30 cellular contexts compared by ENCODE assay signal in genomic region chr17:34566201-34566600, GRCh38. TPM values are rescaled to one million over a fixed set of nuclear protein-coding genes. Genes with fewer than 3 reads are reported as not detected.
DNase-seq lines count a peak whose midpoint lies in the region; ATAC-seq, FAIRE-seq and TF ChIP-seq lines count a peak whose summit lies in the region.
"Had no signal": no experiment of that assay in that cellular context is flagged by ENCODE, and none has a peak within 500 bp of the region (broad histone marks: within the 10 kb centered on the region; RNA-seq: fewer than 3 reads in every experiment).

No MANE protein-coding gene starts in this region.

- H3K4me3 ChIP-seq in HEK293 (ENCODE audit: low read depth, low read length) (no peak overlapping the region), H1 (ENCODE audit: extremely low read depth in 1 of 4, insufficient read depth in 2 of 4, low read depth in 3 of 4, low read length in 4 of 4) (no peak overlapping the region)
- H3K4me3 ChIP-seq: BLaER1, GM12878 had no signal

- 88 to 100% methylated on average over 1 to 4 of the region's 4 CpGs for WGBS in H1 (ENCODE audit: extremely low coverage in 1 of 2, insufficient coverage in 1 of 2, insufficient read length in 1 of 2, insufficient replicate concordance in 2 of 2, low coverage in 1 of 2, low lambda C conversion rate in 2 of 2, missing lambda C conversion rate in 1 of 2), 2 experiments

- no peaks in the 10 kb centered on the region; a peak in 1 of 4 replicates for H3K79me2 ChIP-seq in H1 (ENCODE audit: control insufficient read depth in 1 of 2, insufficient read depth in 2 of 2, low read length in 2 of 2)

- H3K23me2 ChIP-seq in H1 (ENCODE audit: low read depth, low read length), result peaks cover 8% of the 10 kb centered on the region; the same call in 1 of the 2 replicates

- H2BK20ac ChIP-seq in H1 (ENCODE audit: low read length), result no peak overlapping the region

- ATAC-seq in HG03521 (IDR thresholded peaks at IDR 0.05; ENCODE audit: unreplicated experiment), result no peak
- ATAC-seq: GM12878 had no signal

- H2BK5ac ChIP-seq in H1 (ENCODE audit: low read depth, low read length), result no peak overlapping the region

- no peak overlapping the region for H4K5ac ChIP-seq in H1 (ENCODE audit: insufficient read length, low read depth, low read length)

- DNase-seq in HTR-8/SVneo (ENCODE audit: insufficient read length, low spot score), result no peak
- DNase-seq in H1 (ENCODE audit: low read depth in 1 of 2, low spot score in 2 of 2), result no peak
- DNase-seq in T-helper 9 cell, result no peak
- DNase-seq: 8988T; ACHN; BE2C; C1 segment of cervical spinal cord; CD4-positive, alpha-beta memory T cell; CD4-positive, CD25-positive, alpha-beta regulatory T cell; CD8-positive, alpha-beta memory T cell; COR-L47; DMS 273 treated with DMSO at 0.1 percent for 48 hours; DMS153; DMS53; DMS79; DND-41; EL; GDM1 had no signal

- no peak overlapping the region for H3K23ac ChIP-seq in H1 (ENCODE audit: insufficient read length)

- no peak overlapping the region for H3K9ac ChIP-seq in H1 (replicated peaks in 1 of 4; ENCODE audit: extremely low read depth in 1 of 4, low read depth in 3 of 4, low read length in 3 of 4)
- H3K9ac ChIP-seq: BLaER1 had no signal

- no peak for TF ChIP-seq RAD21 in H1 (IDR thresholded peaks at IDR 0.05 in 1 of 2, conservative IDR thresholded peaks at IDR 0.05 in 1 of 2; ENCODE audit: low read depth in 2 of 2, low read length in 2 of 2)

- no peak overlapping the region for H2BK120ac ChIP-seq in H1 (replicated peaks; ENCODE audit: low read depth, low read length)

- CTCF ChIA-PET in HEK293 (lab: Yijun Ruan, JAX), result interaction anchor here (0.5 to 1.1 kb wide), 3 partner anchors 19 to 146 kb away, joined by 3 to 4 read pairs (median 3); no protein-coding TSS in a partner anchor
- CTCF ChIA-PET in H1 (lab: Charles Lee; ENCODE audit: partially characterized antibody), result interaction anchor here (1.1 to 2.8 kb wide), 4 partner anchors 9 to 72 kb away, joined by 3 to 10 read pairs (median 5); no protein-coding TSS in a partner anchor

- H3K27me3 ChIP-seq in H1 (replicated peaks in 1 of 4; ENCODE audit: control insufficient read depth in 3 of 4, extremely low read depth in 1 of 4, insufficient read depth in 3 of 4, low read length in 3 of 4), result peaks cover 0 to 15% (median 2%) of the 10 kb centered on the region in 4 experiments; a peak in 4 of 7 replicates
- H3K27me3 ChIP-seq: BE2C, BLaER1 had no signal

- no peak overlapping the region for H4K8ac ChIP-seq in H1 (ENCODE audit: extremely low read depth, insufficient read depth, low read length)

- H3K27ac ChIP-seq in HEK293 (ENCODE audit: extremely low read depth, low read depth, low read length) (no peak overlapping the region), H1 (ENCODE audit: low read depth, low read length) (no peak overlapping the region)
- H3K27ac ChIP-seq: BLaER1 had no signal

- H2AFZ ChIP-seq in H1 (ENCODE audit: low read length), result no peak overlapping the region

- H3K56ac ChIP-seq in H1 (replicated peaks; ENCODE audit: insufficient read length, low read depth, low read length), result peak overlapping the region; percentile 94

- H3K36me3 ChIP-seq in HEK293 (ENCODE audit: control insufficient read depth in 2 of 2, insufficient read depth in 1 of 2, low read length in 2 of 2) (no peaks in the 10 kb centered on the region), H1 (ENCODE audit: control insufficient read depth in 2 of 4, insufficient read depth in 4 of 4, low read length in 3 of 4) (no peaks in the 10 kb centered on the region)
- H3K36me3 ChIP-seq: BE2C, BLaER1 had no signal

- H4K20me1 ChIP-seq in H1 (replicated peaks in 1 of 2; ENCODE audit: control insufficient read depth in 1 of 2, insufficient read depth in 2 of 2, low read length in 2 of 2), result peaks cover 0 to 5% of the 10 kb centered on the region in 2 experiments
- H4K20me1 ChIP-seq: BLaER1 had no signal

- peak overlapping the region; percentile 91; the same call in 1 of the 2 replicates for H2AK5ac ChIP-seq in H1 (ENCODE audit: low read depth, low read length)

- H3K14ac ChIP-seq in H1 (ENCODE audit: insufficient read length), result no peak overlapping the region

- TF ChIP-seq CTCF in HEK293 (tag by site-specific recombination; IDR thresholded peaks at IDR 0.05) (no peak), H1 (IDR thresholded peaks at IDR 0.05; ENCODE audit: control extremely low read depth in 1 of 3, insufficient read depth in 1 of 3, low read depth in 1 of 3, low read length in 3 of 3) (no peak)

- H4K91ac ChIP-seq in H1 (replicated peaks; ENCODE audit: insufficient read length, low read length), result no peak overlapping the region

- H3K79me1 ChIP-seq in H1 (ENCODE audit: low read depth, low read length), result no peaks in the 10 kb centered on the region

- H3K4me1 ChIP-seq in HEK293 (ENCODE audit: control insufficient read depth, insufficient read depth, low read length), result no peaks in the 10 kb centered on the region
- H3K4me1 ChIP-seq in H1 (replicated peaks in 1 of 4; ENCODE audit: control insufficient read depth in 3 of 4, insufficient read depth in 4 of 4, low read length in 3 of 4), result peaks cover 0 to 7% (median under 1%) of the 10 kb centered on the region in 4 experiments; a peak in 4 of 7 replicates
- H3K4me1 ChIP-seq: BLaER1 had no signal

- POLR2A ChIA-PET in HEK293 (lab: Yijun Ruan, JAX) (no interaction called here), H1 (lab: Charles Lee; ENCODE audit: partially characterized antibody) (no interaction called here)

- no peak overlapping the region; the same call in 1 of the 2 replicates for H2BK12ac ChIP-seq in H1 (ENCODE audit: low read depth, low read length)

- H3K4ac ChIP-seq in H1 (replicated peaks; ENCODE audit: insufficient read length, low read depth, low read length), result no peak overlapping the region

- no peak overlapping the region for H3K18ac ChIP-seq in H1 (ENCODE audit: extremely low read depth, low read length)

- H3K4me2 ChIP-seq in H1 (ENCODE audit: insufficient read depth in 1 of 2, low read depth in 2 of 2, low read length in 2 of 2), result no peak overlapping the region
- H3K4me2 ChIP-seq: BLaER1 had no signal

- H3K9me3 ChIP-seq in HEK293 (ENCODE audit: control insufficient read depth, insufficient read depth, low read depth, low read length) (no peaks in the 10 kb centered on the region), H1 (ENCODE audit: insufficient read depth in 2 of 2, low read depth in 1 of 2, low read length in 1 of 2) (no peaks in the 10 kb centered on the region)
- H3K9me3 ChIP-seq: BE2C, BLaER1 had no signal

- TF ChIP-seq POLR2A in H1 (IDR thresholded peaks at IDR 0.05; ENCODE audit: control extremely low read depth in 1 of 2, low read depth in 2 of 2, low read length in 2 of 2), result no peak

- H2BK15ac ChIP-seq in H1 (ENCODE audit: low read length), result no peak overlapping the region

- TF ChIP-seq EP300 in H1 (IDR thresholded peaks at IDR 0.05; ENCODE audit: borderline replicate concordance in 1 of 2, low read depth in 2 of 2, low read length in 2 of 2), result no peak

- peak; percentile 84 for FAIRE-seq in HTR-8/SVneo (lab: Jason Lieb, UNC)
- no peak for FAIRE-seq in H1 (lab: Jason Lieb, UNC)
- FAIRE-seq: A204.1, GM12878, GM12892, GM18507, GM19239 had no signal

TF ChIP-seq in HEK293, 187 proteins besides CTCF, POLR2A, EP300 and RAD21 (continues in another document):
- TF ChIP-seq ZNF266 (tag by site-specific recombination; IDR thresholded peaks at IDR 0.05; ENCODE audit: low read depth), result peak; percentile 39; the same call in 1 of the 2 replicates
- TF ChIP-seq YY2 (tag by site-specific recombination; IDR thresholded peaks at IDR 0.05), result 0 out of 2 replicates have a peak, but pooled peaks have one; percentile 31
- TF ChIP-seq ZNF837 (tag by site-specific recombination; IDR thresholded peaks at IDR 0.05), result no peak
- TF ChIP-seq ZNF561 (tag by site-specific recombination; IDR thresholded peaks at IDR 0.05; ENCODE audit: borderline replicate concordance), result no peak
- no peak for TF ChIP-seq GLI2 (tag by site-specific recombination; IDR thresholded peaks at IDR 0.05; ENCODE audit: borderline replicate concordance, low read depth)
- TF ChIP-seq ZNF776 (tag by site-specific recombination; IDR thresholded peaks at IDR 0.05; ENCODE audit: borderline replicate concordance), result 0 out of 2 replicates have a peak, but pooled peaks have one; percentile 26

TF ChIP-seq in H1, 55 proteins besides CTCF, POLR2A, EP300 and RAD21:
- no peak for TF ChIP-seq RBBP5 (IDR thresholded peaks at IDR 0.05; ENCODE audit: borderline replicate concordance, low read depth, low read length)
- no peak for TF ChIP-seq SP4 (IDR thresholded peaks at IDR 0.05; ENCODE audit: low read length)
- TF ChIP-seq SP1 (IDR thresholded peaks at IDR 0.05; ENCODE audit: low read depth, low read length), result no peak
- TF ChIP-seq ASH2L (IDR thresholded peaks at IDR 0.05; ENCODE audit: low read length), result no peak
- no peak for TF ChIP-seq TBP (IDR thresholded peaks at IDR 0.05; ENCODE audit: low read depth, low read length)
- TF ChIP-seq, protein P1, sequence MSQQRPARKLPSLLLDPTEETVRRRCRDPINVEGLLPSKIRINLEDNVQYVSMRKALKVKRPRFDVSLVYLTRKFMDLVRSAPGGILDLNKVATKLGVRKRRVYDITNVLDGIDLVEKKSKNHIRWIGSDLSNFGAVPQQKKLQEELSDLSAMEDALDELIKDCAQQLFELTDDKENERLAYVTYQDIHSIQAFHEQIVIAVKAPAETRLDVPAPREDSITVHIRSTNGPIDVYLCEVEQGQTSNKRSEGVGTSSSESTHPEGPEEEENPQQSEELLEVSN (IDR thresholded peaks at IDR 0.05), result no peak
- no peak for TF ChIP-seq CTBP2 (IDR thresholded peaks at IDR 0.05; ENCODE audit: borderline replicate concordance, insufficient read depth, insufficient read length, low read length)
- TF ChIP-seq SIRT6 (IDR thresholded peaks at IDR 0.05; ENCODE audit: low read length), result no peak
- TF ChIP-seq CEBPB (IDR thresholded peaks at IDR 0.05; ENCODE audit: low read depth, low read length), result no peak
- TF ChIP-seq GTF2F1 (IDR thresholded peaks at IDR 0.05; ENCODE audit: borderline replicate concordance, low read depth, low read length), result no peak
- no peak for TF ChIP-seq HDAC2 (IDR thresholded peaks at IDR 0.05; ENCODE audit: borderline replicate concordance in 1 of 2, low read depth in 2 of 2, low read length in 2 of 2)
TF ChIP-seq in H1: peak in this region for 0.

RNA-seq across cellular contexts. Expression of gene TMEM132E, which starts 13.2 kb away (rescaled TPM):
- total RNA-seq in H1 (2021; fragmentation: NEBNext Ultra II Directional; extraction: Animal tissue kit (Norgen Biotek cat#: 25700)), result 0.31 and 0.45 TPM in 2 replicates
- 0.60 and 0.67 TPM in 2 replicates for polyA plus RNA-seq in H1 (2011; rRNA removed)
- 0.35 TPM for polyA plus RNA-seq in H1 (2011; cell fraction: cytosol; rRNA removed)
- polyA plus RNA-seq in H1 (2011; cell fraction: nucleus; rRNA removed), result 2.6 TPM
- 0.18 to 0.65 TPM (median 0.55 TPM) in 4 replicates for polyA plus RNA-seq in H1 (2012, experiment 1 of 2)
- polyA plus RNA-seq in H1 (2012, experiment 2 of 2), result 0.26 TPM
- polyA plus RNA-seq in H1 (2013, experiment 1 of 2), result 0.32 TPM
- 0.17 TPM for polyA plus RNA-seq in H1 (2013, experiment 2 of 2)
- 0.24 and 0.69 TPM in 2 replicates for polyA minus RNA-seq in H1 (2011; rRNA and poly(A)+ RNA removed)
- 0.22 TPM for polyA minus RNA-seq in H1 (2011; cell fraction: cytosol; rRNA and poly(A)+ RNA removed)
- 0.40 TPM for polyA minus RNA-seq in H1 (2011; cell fraction: nucleus; rRNA and poly(A)+ RNA removed)
- total RNA-seq: CD4-positive, CD25-positive, alpha-beta regulatory T cell; CD8-positive, alpha-beta memory T cell; Daoy; G401; GM12878 had no signal
- polyA plus RNA-seq: AG04450, CD14-positive monocyte, GM12878 had no signal
